Comparison of ENCODE assay signal across 18 cellular contexts in the genomic region with DNA sequence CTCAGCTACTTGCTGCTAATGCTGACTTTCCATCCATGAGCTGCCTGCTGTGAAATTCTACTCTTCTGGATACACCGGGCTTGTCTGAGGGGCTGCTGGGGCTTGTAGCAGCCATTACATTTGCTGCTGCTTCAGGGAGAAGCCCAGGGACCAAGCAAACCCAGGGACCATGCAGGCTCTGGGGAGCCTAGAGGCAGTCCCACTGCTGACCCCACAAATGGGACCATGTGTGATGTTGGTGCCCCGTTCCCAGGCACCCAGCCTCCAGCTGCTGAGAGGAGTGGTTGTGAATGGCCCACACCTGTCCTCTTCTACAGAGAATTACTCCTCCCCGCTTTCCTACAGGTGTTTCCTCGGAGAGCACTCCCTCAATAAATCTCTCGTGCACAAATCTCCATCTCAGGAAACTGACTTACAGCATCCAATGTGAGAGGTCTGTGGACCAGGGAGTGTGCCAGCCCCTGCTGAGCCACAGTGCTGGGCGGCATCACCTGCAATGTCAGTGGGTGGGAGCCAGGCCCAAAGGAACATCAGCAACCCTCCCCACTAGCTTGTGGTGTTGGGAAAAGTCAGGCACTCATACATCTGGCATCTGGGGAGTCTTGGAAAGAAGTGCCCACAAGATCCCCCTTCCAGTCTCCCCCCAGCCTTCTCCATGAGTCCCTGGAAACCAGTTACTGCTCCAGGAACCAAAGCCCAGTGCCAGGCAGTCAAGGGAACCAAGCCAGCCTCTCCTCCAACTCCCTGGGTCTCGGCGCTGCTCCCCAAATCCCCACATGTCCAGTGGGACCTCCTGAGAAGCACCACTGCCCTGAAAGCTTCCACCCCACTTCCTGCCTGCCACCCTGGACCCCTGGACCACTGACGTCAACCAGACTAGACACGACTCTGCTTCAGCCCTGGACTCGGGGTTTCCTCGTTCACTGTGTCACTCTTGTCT.
DNase-seq lines count a peak whose midpoint lies in the region; ATAC-seq and TF ChIP-seq lines count a peak whose summit lies in the region.
"Had no signal": no experiment of that assay in that cellular context is flagged by ENCODE, and none has a peak within 500 bp of the region (broad histone marks: within the 10 kb centered on the region; RNA-seq: fewer than 3 reads in every experiment).

No MANE protein-coding gene starts in this region.

- H3K4me3 ChIP-seq in AG04450 (ENCODE audit: low read depth, low read length) = no peak overlapping the region
- H3K4me3 ChIP-seq in gastroesophageal sphincter = no peak overlapping the region

- POLR2A ChIA-PET in AG04450 (lab: Yijun Ruan, JAX) = no interaction called here
- POLR2A ChIA-PET in WTC11 (lab: Charles Lee) = no interaction called here

- ATAC-seq in WTC11 (no peak), gastroesophageal sphincter (no peak), GM21423 (IDR thresholded peaks at IDR 0.05; ENCODE audit: unreplicated experiment) (no peak)
- ATAC-seq in stimulated activated naive CD8-positive, alpha-beta T cell treated with anti-CD3 and anti-CD28 coated beads, Interleukin-15, amount 100 ng/mL, for 72 hours = no peak
- ATAC-seq: left colon had no signal

- H3K9me3 Mint-ChIP-seq in WTC11 (peaks cover 15% of the 10 kb centered on the region), progenitor cell of endocrine pancreas (ENCODE audit: low read depth) (no peaks in the 10 kb centered on the region)
- no peaks in the 10 kb centered on the region for H3K9me3 Mint-ChIP-seq in stimulated activated naive CD8-positive, alpha-beta T cell treated with anti-CD3 and anti-CD28 coated beads, Interleukin-15, amount 100 ng/mL, for 72 hours

- H3K4me1 Mint-ChIP-seq in WTC11 (peaks cover 27% of the 10 kb centered on the region), progenitor cell of endocrine pancreas (ENCODE audit: low read depth) (peaks cover 3% of the 10 kb centered on the region)
- H3K4me1 Mint-ChIP-seq in stimulated activated naive CD8-positive, alpha-beta T cell treated with anti-CD3 and anti-CD28 coated beads, Interleukin-15, amount 100 ng/mL, for 72 hours = no peaks in the 10 kb centered on the region

- no peak for TF ChIP-seq EP300 in gastroesophageal sphincter (IDR thresholded peaks at IDR 0.05)

- H3K27ac Mint-ChIP-seq in WTC11 = peak overlapping the region; percentile 34
- H3K27ac Mint-ChIP-seq in progenitor cell of endocrine pancreas = peak overlapping the region; percentile 42
- peak overlapping the region in 1 of 2 donors; percentile 34 for H3K27ac Mint-ChIP-seq in stimulated activated naive CD8-positive, alpha-beta T cell treated with anti-CD3 and anti-CD28 coated beads, Interleukin-15, amount 100 ng/mL, for 72 hours
- H3K27ac Mint-ChIP-seq: activated CD4-positive, alpha-beta memory T cell treated with anti-CD3 and anti-CD28 coated beads for 36 hours; nephron progenitor cell had no signal

- H3K27me3 ChIP-seq in AG04450 (ENCODE audit: control insufficient read depth, insufficient read depth, low read length) = no peaks in the 10 kb centered on the region
- no peaks in the 10 kb centered on the region for H3K27me3 ChIP-seq in gastroesophageal sphincter

- no peak for TF ChIP-seq POLR2A in gastroesophageal sphincter (IDR thresholded peaks at IDR 0.05)

- TF ChIP-seq CTCF in AG04450 (IDR thresholded peaks at IDR 0.05; ENCODE audit: low read depth, low read length) (no peak), WTC11 (IDR thresholded peaks at IDR 0.05) (no peak), gastroesophageal sphincter (IDR thresholded peaks at IDR 0.05) (no peak), progenitor cell of endocrine pancreas (IDR thresholded peaks at IDR 0.05; ENCODE audit: unreplicated experiment) (no peak)

- H3K27me3 Mint-ChIP-seq in WTC11 (ENCODE audit: low read depth) (0 out of 2 replicates have a peak, but pooled peaks cover 2% of the 10 kb centered on the region), progenitor cell of endocrine pancreas (no peaks in the 10 kb centered on the region)
- H3K27me3 Mint-ChIP-seq in stimulated activated naive CD8-positive, alpha-beta T cell treated with anti-CD3 and anti-CD28 coated beads, Interleukin-15, amount 100 ng/mL, for 72 hours = no peaks in the 10 kb centered on the region
- H3K27me3 Mint-ChIP-seq: activated CD4-positive, alpha-beta memory T cell treated with anti-CD3 and anti-CD28 coated beads for 36 hours had no signal

- H3K36me3 ChIP-seq in gastroesophageal sphincter = peaks cover 0 to 6% of the 10 kb centered on the region in 2 donors

- no peak for DNase-seq in AG04450 (ENCODE audit: low read depth, low spot score)
- DNase-seq in WTC11 (ENCODE audit: low spot score) = no peak
- no peak for DNase-seq in progenitor cell of endocrine pancreas (ENCODE audit: low spot score, unreplicated experiment)
- no peak for DNase-seq in NOMO-1 treated with DMSO at 0.1 percent for 48 hours (lab: John Stamatoyannopoulos, UW; ENCODE audit: unreplicated experiment)
- no peak for DNase-seq in occipital lobe (lab: John Stamatoyannopoulos, UW)
- no peak for DNase-seq in stimulated activated naive CD8-positive, alpha-beta T cell treated with anti-CD3 and anti-CD28 coated beads, Interleukin-15, amount 100 ng/mL, for 72 hours
- DNase-seq: activated CD4-positive, alpha-beta memory T cell treated with anti-CD3 and anti-CD28 coated beads for 36 hours; activated gamma-delta T cell treated with Interleukin-2 at 50 U/mL for 16 hours; central memory CD4-positive, alpha-beta T cell; DMS153; Karpas-422; left colon; NCI-H187 treated with DMSO at 0.1 percent for 48 hours; nephron progenitor cell; SHP77 treated with DMSO at 0.1 percent for 48 hours; small intestine had no signal

- WGBS in gastroesophageal sphincter (ENCODE audit: low coverage in 1 of 2), 2 donors = 88 to 100% methylated on average over 3 to 9 of the region's 12 CpGs

- no peak overlapping the region for H3K4me3 Mint-ChIP-seq in WTC11
- H3K4me3 Mint-ChIP-seq in progenitor cell of endocrine pancreas (ENCODE audit: low read depth) = no peak overlapping the region
- H3K4me3 Mint-ChIP-seq in stimulated activated naive CD8-positive, alpha-beta T cell treated with anti-CD3 and anti-CD28 coated beads, Interleukin-15, amount 100 ng/mL, for 72 hours = no peak overlapping the region
- H3K4me3 Mint-ChIP-seq: activated CD4-positive, alpha-beta memory T cell treated with anti-CD3 and anti-CD28 coated beads for 36 hours; nephron progenitor cell had no signal

- H3K36me3 Mint-ChIP-seq in WTC11 = peaks cover 4% of the 10 kb centered on the region; the same call in 1 of the 2 replicates
- H3K36me3 Mint-ChIP-seq in progenitor cell of endocrine pancreas (ENCODE audit: insufficient read depth) = no peaks in the 10 kb centered on the region

- H3K27ac ChIP-seq in AG04450 (ENCODE audit: low read depth, low read length) (peak overlapping the region; percentile 94), gastroesophageal sphincter (peak overlapping the region in 3 of 4 donors; percentile 73 to 81 (median 76))

- peaks cover 3 to 60% (median 21%) of the 10 kb centered on the region in 3 donors for H3K4me1 ChIP-seq in gastroesophageal sphincter

- H3K9me3 ChIP-seq in AG04450 (ENCODE audit: control insufficient read depth, insufficient read depth, low read length) (peaks cover 11% of the 10 kb centered on the region; the same call in 1 of the 2 replicates), gastroesophageal sphincter (no peaks in the 10 kb centered on the region)

- CTCF ChIA-PET in AG04450 (lab: Charles Lee) (interaction anchor here (0.8 to 1.3 kb wide), 3 partner anchors 49 to 150 kb away, joined by 3 read pairs; no protein-coding TSS in a partner anchor), WTC11 (lab: Charles Lee) (interaction anchor here (1.4 to 1.8 kb wide), 2 partner anchors 49 to 81 kb away, joined by 5 to 6 read pairs; no protein-coding TSS in a partner anchor)

TF ChIP-seq in WTC11, 78 proteins besides CTCF, POLR2A, EP300 and RAD21:
- TF ChIP-seq ATF1 (CRISPR knock-in tag; IDR thresholded peaks at IDR 0.05) (no peak), OVOL2 (CRISPR knock-in tag; IDR thresholded peaks at IDR 0.05; ENCODE audit: borderline replicate concordance) (no peak), NR3C1 (CRISPR knock-in tag; conservative IDR thresholded peaks at IDR 0.05; ENCODE audit: low read depth) (no peak), IRF2 (CRISPR knock-in tag; IDR thresholded peaks at IDR 0.05; ENCODE audit: borderline replicate concordance, low read depth) (no peak)
- TF ChIP-seq, protein P1, sequence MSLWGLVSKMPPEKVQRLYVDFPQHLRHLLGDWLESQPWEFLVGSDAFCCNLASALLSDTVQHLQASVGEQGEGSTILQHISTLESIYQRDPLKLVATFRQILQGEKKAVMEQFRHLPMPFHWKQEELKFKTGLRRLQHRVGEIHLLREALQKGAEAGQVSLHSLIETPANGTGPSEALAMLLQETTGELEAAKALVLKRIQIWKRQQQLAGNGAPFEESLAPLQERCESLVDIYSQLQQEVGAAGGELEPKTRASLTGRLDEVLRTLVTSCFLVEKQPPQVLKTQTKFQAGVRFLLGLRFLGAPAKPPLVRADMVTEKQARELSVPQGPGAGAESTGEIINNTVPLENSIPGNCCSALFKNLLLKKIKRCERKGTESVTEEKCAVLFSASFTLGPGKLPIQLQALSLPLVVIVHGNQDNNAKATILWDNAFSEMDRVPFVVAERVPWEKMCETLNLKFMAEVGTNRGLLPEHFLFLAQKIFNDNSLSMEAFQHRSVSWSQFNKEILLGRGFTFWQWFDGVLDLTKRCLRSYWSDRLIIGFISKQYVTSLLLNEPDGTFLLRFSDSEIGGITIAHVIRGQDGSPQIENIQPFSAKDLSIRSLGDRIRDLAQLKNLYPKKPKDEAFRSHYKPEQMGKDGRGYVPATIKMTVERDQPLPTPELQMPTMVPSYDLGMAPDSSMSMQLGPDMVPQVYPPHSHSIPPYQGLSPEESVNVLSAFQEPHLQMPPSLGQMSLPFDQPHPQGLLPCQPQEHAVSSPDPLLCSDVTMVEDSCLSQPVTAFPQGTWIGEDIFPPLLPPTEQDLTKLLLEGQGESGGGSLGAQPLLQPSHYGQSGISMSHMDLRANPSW (CRISPR knock-in tag; conservative IDR thresholded peaks at IDR 0.05; ENCODE audit: low read depth) = no peak
- TF ChIP-seq, protein P2, sequence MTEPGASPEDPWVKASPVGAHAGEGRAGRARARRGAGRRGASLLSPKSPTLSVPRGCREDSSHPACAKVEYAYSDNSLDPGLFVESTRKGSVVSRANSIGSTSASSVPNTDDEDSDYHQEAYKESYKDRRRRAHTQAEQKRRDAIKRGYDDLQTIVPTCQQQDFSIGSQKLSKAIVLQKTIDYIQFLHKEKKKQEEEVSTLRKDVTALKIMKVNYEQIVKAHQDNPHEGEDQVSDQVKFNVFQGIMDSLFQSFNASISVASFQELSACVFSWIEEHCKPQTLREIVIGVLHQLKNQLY (CRISPR knock-in tag; IDR thresholded peaks at IDR 0.05) = no peak
- TF ChIP-seq, protein P3, sequence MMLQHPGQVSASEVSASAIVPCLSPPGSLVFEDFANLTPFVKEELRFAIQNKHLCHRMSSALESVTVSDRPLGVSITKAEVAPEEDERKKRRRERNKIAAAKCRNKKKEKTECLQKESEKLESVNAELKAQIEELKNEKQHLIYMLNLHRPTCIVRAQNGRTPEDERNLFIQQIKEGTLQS (CRISPR knock-in tag; conservative IDR thresholded peaks at IDR 0.05) = no peak
TF ChIP-seq in WTC11: peak in this region for 0.
